ENCODE assay signal across 1 cellular context in the genomic region with DNA sequence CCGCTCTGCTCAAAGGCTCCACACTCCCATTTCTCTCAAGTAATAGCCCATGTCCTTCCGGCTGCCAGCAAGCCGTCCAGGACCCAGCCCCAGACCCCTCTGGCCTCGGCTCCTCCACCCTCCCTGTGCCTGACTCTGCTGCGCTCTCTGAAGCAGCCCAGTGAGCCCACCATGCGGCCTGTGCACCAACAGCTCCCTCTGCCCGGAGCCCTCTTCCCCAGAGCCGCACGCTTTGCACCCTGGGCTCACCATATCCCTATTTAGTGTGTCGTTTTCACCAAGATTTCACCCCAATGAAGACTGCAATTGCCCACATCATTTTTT.
TF ChIP-seq lines count a peak whose summit lies in the region.

No MANE protein-coding gene starts in this region.

TF ChIP-seq in HepG2, 621 proteins besides CTCF, POLR2A, EP300 and RAD21:
- TF ChIP-seq SIX1 (CRISPR knock-in tag; IDR thresholded peaks at IDR 0.05; ENCODE audit: borderline replicate concordance), result no peak
- TF ChIP-seq ZNF577 (CRISPR knock-in tag; IDR thresholded peaks at IDR 0.05; ENCODE audit: borderline replicate concordance, low read depth), result no peak
- no peak for TF ChIP-seq BCL6 (CRISPR knock-in tag; IDR thresholded peaks at IDR 0.05)
- no peak for TF ChIP-seq RFXANK (CRISPR knock-in tag; IDR thresholded peaks at IDR 0.05)
- TF ChIP-seq, protein P1, sequence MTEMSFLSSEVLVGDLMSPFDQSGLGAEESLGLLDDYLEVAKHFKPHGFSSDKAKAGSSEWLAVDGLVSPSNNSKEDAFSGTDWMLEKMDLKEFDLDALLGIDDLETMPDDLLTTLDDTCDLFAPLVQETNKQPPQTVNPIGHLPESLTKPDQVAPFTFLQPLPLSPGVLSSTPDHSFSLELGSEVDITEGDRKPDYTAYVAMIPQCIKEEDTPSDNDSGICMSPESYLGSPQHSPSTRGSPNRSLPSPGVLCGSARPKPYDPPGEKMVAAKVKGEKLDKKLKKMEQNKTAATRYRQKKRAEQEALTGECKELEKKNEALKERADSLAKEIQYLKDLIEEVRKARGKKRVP (CRISPR knock-in tag; IDR thresholded peaks at IDR 0.05), result no peak
TF ChIP-seq in HepG2: peak in this region for 0.
